Comparison of ENCODE assay signal across 11 cellular contexts in genomic region chr5:145944328-145944727, GRCh38. TPM values are rescaled to one million over a fixed set of nuclear protein-coding genes. Genes with fewer than 3 reads are reported as not detected.
DNase-seq lines count a peak whose midpoint lies in the region; TF ChIP-seq lines count a peak whose summit lies in the region.
"Had no signal": no experiment of that assay in that cellular context is flagged by ENCODE, and none has a peak within 500 bp of the region (broad histone marks: within the 10 kb centered on the region; RNA-seq: fewer than 3 reads in every experiment).

No MANE protein-coding gene starts in this region.

- intact Hi-C loops in stomach (cut with DNase I; ENCODE audit: low total_unique reads) = no loop called here

- TF ChIP-seq EP300 in stomach (IDR thresholded peaks at IDR 0.05) = no peak

- peak; percentile 57 to 59 for TF ChIP-seq RAD21 in liver (IDR thresholded peaks at IDR 0.05)

- H3K9ac ChIP-seq in liver (ENCODE audit: low read depth in 1 of 2, low read length in 2 of 2) = no peak overlapping the region

- H3K9me3 ChIP-seq in liver (ENCODE audit: control insufficient read depth in 4 of 4, low read length in 3 of 4) (no peaks in the 10 kb centered on the region), stomach (no peaks in the 10 kb centered on the region), HAP-1 (no peaks in the 10 kb centered on the region)

- 36% methylated on average over 3 of the region's 3 CpGs for WGBS in liver
- WGBS in stomach, 5 donors = 27 to 52% (median 37%) methylated on average over 3 of the region's 3 CpGs

- H3K4me1 ChIP-seq in liver (ENCODE audit: control insufficient read depth in 4 of 4, insufficient read depth in 4 of 4, low read length in 3 of 4) (peaks cover 4 to 80% (median 46%) of the 10 kb centered on the region in 4 donors), stomach (peaks cover 24 to 91% (median 51%) of the 10 kb centered on the region in 4 donors), HAP-1 (no peaks in the 10 kb centered on the region)

- DNase-seq in NCI-H69 (lab: John Stamatoyannopoulos, UW) (peak; percentile 36), stomach (peak; percentile 55), HAP-1 (ENCODE audit: low spot score in 2 of 2) (no peak), NCI-H187 treated with DMSO at 0.1 percent for 48 hours (lab: John Stamatoyannopoulos, UW) (no peak)
- DNase-seq in stimulated activated CD4-positive, alpha-beta T cell treated with anti-CD3 and anti-CD28 coated beads, Interleukin-2, amount 100 ng/mL, for 48 hours = no peak
- DNase-seq: Kasumi-1, NCI-H187, NCI-H2171 had no signal

- no peaks in the 10 kb centered on the region for H3K27me3 ChIP-seq in liver (ENCODE audit: control insufficient read depth in 4 of 4, insufficient read depth in 4 of 4, low read length in 3 of 4)
- no peaks in the 10 kb centered on the region for H3K27me3 ChIP-seq in stomach
- no peaks in the 10 kb centered on the region for H3K27me3 ChIP-seq in HAP-1 (ENCODE audit: low read depth)

- TF ChIP-seq CTCF in liver (IDR thresholded peaks at IDR 0.05; ENCODE audit: low read depth, low read length, missing input control) (no peak), stomach (IDR thresholded peaks at IDR 0.05) (no peak)

- H3K4me3 ChIP-seq in liver (ENCODE audit: low read depth in 1 of 3, low read length in 3 of 3) (peak overlapping the region in 1 of 3 donors; percentile 33), stomach (no peak overlapping the region), HAP-1 (no peak overlapping the region)

- H3K36me3 ChIP-seq in liver (ENCODE audit: control insufficient read depth in 4 of 4, insufficient read depth in 3 of 4, low read depth in 1 of 4, low read length in 3 of 4) (no peaks in the 10 kb centered on the region), stomach (no peaks in the 10 kb centered on the region), HAP-1 (replicated peaks) (no peaks in the 10 kb centered on the region)

- in situ Hi-C loops in HAP-1 (cut with MboI; ENCODE audit: low sequenced_read_pairs) = no loop called here

- H3K27ac ChIP-seq in cingulate gyrus (ENCODE audit: low read depth, low read length) = peak overlapping the region; percentile 41
- peak overlapping the region; percentile 48 to 58 for H3K27ac ChIP-seq in liver (ENCODE audit: low read depth in 1 of 2, low read length in 2 of 2)
- peak overlapping the region; percentile 63 to 89 (median 79) for H3K27ac ChIP-seq in stomach
- H3K27ac ChIP-seq: C4-2B had no signal

- TF ChIP-seq POLR2A in stomach (IDR thresholded peaks at IDR 0.05) = no peak

TF ChIP-seq in liver, 16 proteins besides CTCF, POLR2A, EP300 and RAD21:
- peak; percentile 86 for TF ChIP-seq SP1 (IDR thresholded peaks at IDR 0.05)
- TF ChIP-seq ATF3 (IDR thresholded peaks at IDR 0.05) = peak; percentile 8
- TF ChIP-seq EGR1 (IDR thresholded peaks at IDR 0.05; ENCODE audit: low read depth in 2 of 2) = peak in 1 of 2 donors; percentile 33
- TF ChIP-seq JUND (IDR thresholded peaks at IDR 0.05) = peak; percentile 63 to 78
- peak in 1 of 2 donors; percentile 57 for TF ChIP-seq GABPA (IDR thresholded peaks at IDR 0.05 in 1 of 2, conservative IDR thresholded peaks at IDR 0.05 in 1 of 2)
- peak; percentile 72 to 85 for TF ChIP-seq RXRA (IDR thresholded peaks at IDR 0.05)
- TF ChIP-seq YY1 (IDR thresholded peaks at IDR 0.05) = peak; percentile 80
- no peak for TF ChIP-seq NR2F2 (IDR thresholded peaks at IDR 0.05)
- TF ChIP-seq HNF4G (IDR thresholded peaks at IDR 0.05) = peak; percentile 75
- TF ChIP-seq HNF4A (conservative IDR thresholded peaks at IDR 0.05) = peak; percentile 95 to 97
- TF ChIP-seq TAF1 (conservative IDR thresholded peaks at IDR 0.05) = no peak
- peak; percentile 80 for TF ChIP-seq FOXA2 (IDR thresholded peaks at IDR 0.05)
- TF ChIP-seq FOXA1 (IDR thresholded peaks at IDR 0.05) = peak; percentile 80
- TF ChIP-seq REST (IDR thresholded peaks at IDR 0.05) = peak; percentile 72
- TF ChIP-seq ZBTB33 (IDR thresholded peaks at IDR 0.05) = peak; percentile 74
- peak; percentile 90 for TF ChIP-seq MAX (IDR thresholded peaks at IDR 0.05)

RNA-seq across cellular contexts. Expression of gene SH3RF2, which starts 8.0 kb away (rescaled TPM):
- total RNA-seq in liver (10 to 100 TPM in 1 of 2 donors, 1 to 10 TPM in 1; 1.9 to 10.5 TPM), stomach (10 to 100 TPM; 35.6 to 62.0 (median 46.9) TPM)
- polyA plus RNA-seq in liver (1 to 10 TPM; 1.0 to 7.9 TPM), stomach (10 to 100 TPM; 20.8 to 23.2 (median 23.1) TPM)

Comparison
In these comparisons a context has a peak if more than half of its experiments do, and no peak if none do; other contexts are left out.
1. DNase-seq: peak in NCI-H69 (single experiment) and stomach (single experiment); none in stimulated activated CD4-positive, alpha-beta T cell treated with anti-CD3 and anti-CD28 coated beads, Interleukin-2, amount 100 ng/mL, for 48 hours (0 of 2), HAP-1 (0 of 2) and NCI-H187 treated with DMSO at 0.1 percent for 48 hours (single experiment).
2. Peak in every context shown above with its lines, with median percentiles within 50 percentile points of each other: H3K27ac ChIP-seq.